10 cellular contexts compared by ENCODE assay signal in the genomic region with DNA sequence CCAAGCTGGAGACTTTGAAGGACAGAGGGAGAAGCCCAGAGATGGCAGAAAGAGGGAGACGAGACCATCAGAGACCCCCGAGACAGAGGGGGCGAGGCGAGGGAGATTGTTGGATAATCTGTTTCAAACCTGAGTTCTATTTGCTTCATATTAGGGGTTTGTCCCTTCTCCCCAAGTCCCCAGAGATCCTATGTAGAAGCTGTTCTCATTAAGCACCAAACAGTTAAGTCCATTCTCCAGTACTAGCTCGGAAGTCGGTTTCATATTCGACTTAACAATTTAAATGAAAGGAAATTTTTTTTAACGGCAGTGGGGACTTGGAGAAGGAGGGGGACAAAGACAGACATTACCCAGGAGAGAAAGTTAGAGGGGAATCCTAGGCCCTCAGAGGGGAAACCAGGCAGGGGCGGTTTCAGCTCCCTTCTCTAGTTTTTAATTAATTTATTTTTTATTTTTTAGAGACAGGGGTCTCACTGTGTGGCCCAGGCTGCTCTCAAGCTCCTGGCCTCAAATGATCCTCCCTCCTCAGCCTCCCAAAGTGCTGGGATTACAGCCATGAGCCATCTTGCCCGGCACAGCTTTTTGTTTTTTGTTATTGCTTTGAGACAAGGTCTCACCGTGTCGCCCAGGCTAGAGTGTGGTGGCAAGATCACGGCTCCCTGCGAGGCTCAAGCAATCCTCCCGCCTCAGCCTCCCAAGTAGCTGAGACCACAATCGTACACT. TPM values are rescaled to one million over a fixed set of nuclear protein-coding genes. Genes with fewer than 3 reads are reported as not detected.
DNase-seq lines count a peak whose midpoint lies in the region; ATAC-seq, FAIRE-seq and TF ChIP-seq lines count a peak whose summit lies in the region.
"Had no signal": no experiment of that assay in that cellular context is flagged by ENCODE, and none has a peak within 500 bp of the region (broad histone marks: within the 10 kb centered on the region; RNA-seq: fewer than 3 reads in every experiment).

No MANE protein-coding gene starts in this region.

- no peaks in the 10 kb centered on the region for H3K9me3 ChIP-seq in right atrium auricular region
- no peaks in the 10 kb centered on the region for H3K9me3 ChIP-seq in heart right ventricle
- no peaks in the 10 kb centered on the region for H3K9me3 ChIP-seq in GM12878 (replicated peaks; ENCODE audit: control insufficient read depth, insufficient read depth, low read length)
- H3K9me3 ChIP-seq in naive thymus-derived CD4-positive, alpha-beta T cell (ENCODE audit: control insufficient read depth in 2 of 3, low read length in 3 of 3), result no peaks in the 10 kb centered on the region
- no peaks in the 10 kb centered on the region for H3K9me3 ChIP-seq in vagina

- ATAC-seq in heart right ventricle (no peak), GM12878 (no peak), GM18520 (IDR thresholded peaks at IDR 0.05; ENCODE audit: unreplicated experiment) (no peak)
- no peak for ATAC-seq in naive thymus-derived CD4-positive, alpha-beta T cell

- peak overlapping the region in 8 of 9 donors; percentile 34 to 90 (median 72) for H3K27ac Mint-ChIP-seq in naive thymus-derived CD4-positive, alpha-beta T cell

- CTCF ChIA-PET in GM12878 (lab: Yijun Ruan, JAX), result interaction anchor here (1.2 to 1.4 kb wide), 3 partner anchors 84 to 395 kb away, joined by 3 to 4 read pairs (median 3); no protein-coding TSS in a partner anchor
- CTCF ChIA-PET in naive thymus-derived CD4-positive, alpha-beta T cell (lab: Charles Lee), result interaction anchor here (0.7 to 1.3 kb wide), 4 partner anchors 9 to 104 kb away, joined by 3 to 5 read pairs (median 4); no protein-coding TSS in a partner anchor

- H3K9me3 Mint-ChIP-seq in naive thymus-derived CD4-positive, alpha-beta T cell, result peaks cover 0 to 2% (median 0%) of the 10 kb centered on the region in 11 donors

- DNase-seq in right atrium auricular region (ENCODE audit: low spot score), result no peak
- no peak for DNase-seq in heart right ventricle
- no peak for DNase-seq in GM12878 (ENCODE audit: low read depth, low spot score)
- no peak for DNase-seq in naive thymus-derived CD4-positive, alpha-beta T cell
- DNase-seq in vagina (ENCODE audit: extremely low spot score in 2 of 2), result no peak
- DNase-seq in germinal center (ENCODE audit: low spot score), result no peak
- no peak for DNase-seq in RPMI8226
- DNase-seq: SW 1271 had no signal

- no peaks in the 10 kb centered on the region for H3K27me3 ChIP-seq in right atrium auricular region
- H3K27me3 ChIP-seq in heart right ventricle, result peaks cover 0 to 20% (median 0%) of the 10 kb centered on the region in 7 donors
- H3K27me3 ChIP-seq in GM12878 (replicated peaks in 1 of 2; ENCODE audit: control insufficient read depth in 2 of 2, insufficient read depth in 2 of 2, low read length in 1 of 2), result no peaks in the 10 kb centered on the region; a peak in 1 of 4 replicates
- no peaks in the 10 kb centered on the region for H3K27me3 ChIP-seq in naive thymus-derived CD4-positive, alpha-beta T cell (ENCODE audit: control insufficient read depth in 2 of 2, insufficient read depth in 2 of 2, low read length in 2 of 2)
- no peaks in the 10 kb centered on the region for H3K27me3 ChIP-seq in vagina

- H3K36me3 Mint-ChIP-seq in naive thymus-derived CD4-positive, alpha-beta T cell, result no peaks in the 10 kb centered on the region

- TF ChIP-seq CTCF in right atrium auricular region (IDR thresholded peaks at IDR 0.05) (no peak), heart right ventricle (IDR thresholded peaks at IDR 0.05) (no peak), GM12878 (IDR thresholded peaks at IDR 0.05 in 2 of 3, conservative IDR thresholded peaks at IDR 0.05 in 1 of 3; ENCODE audit: control insufficient read depth in 2 of 3, extremely low read depth in 1 of 3, insufficient read depth in 1 of 3, low read depth in 3 of 3, low read length in 3 of 3) (no peak), vagina (IDR thresholded peaks at IDR 0.05) (no peak)

- H3K36me3 ChIP-seq in right atrium auricular region, result no peaks in the 10 kb centered on the region
- H3K36me3 ChIP-seq in heart right ventricle, result no peaks in the 10 kb centered on the region
- H3K36me3 ChIP-seq in GM12878 (ENCODE audit: control insufficient read depth in 2 of 2, insufficient read depth in 2 of 2, low read length in 1 of 2), result no peaks in the 10 kb centered on the region
- no peaks in the 10 kb centered on the region for H3K36me3 ChIP-seq in naive thymus-derived CD4-positive, alpha-beta T cell (ENCODE audit: control insufficient read depth in 2 of 3, insufficient read depth in 3 of 3, low read length in 3 of 3)
- no peaks in the 10 kb centered on the region for H3K36me3 ChIP-seq in vagina

- intact Hi-C loops in heart right ventricle (cut with DNase I), result no loop called here
- intact Hi-C loops in GM12878 (cut with micrococcal nuclease; ENCODE audit: unreplicated experiment), result no loop called here
- intact Hi-C loops in naive thymus-derived CD4-positive, alpha-beta T cell (cut with micrococcal nuclease), result no loop called here
- intact Hi-C loops in vagina (cut with DNase I), result loop anchor here (5.0 kb wide), 1 partner anchor 60 kb away; no protein-coding TSS in a partner anchor

- H3K4me1 ChIP-seq in right atrium auricular region (peaks cover 0 to 20% of the 10 kb centered on the region in 2 donors), heart right ventricle (peaks cover 0 to 17% (median 7%) of the 10 kb centered on the region in 9 donors), GM12878 (ENCODE audit: control insufficient read depth, insufficient read depth, low read length) (no peaks in the 10 kb centered on the region), vagina (peaks cover 28% of the 10 kb centered on the region)
- peaks cover 0 to 2% of the 10 kb centered on the region in 2 donors for H3K4me1 ChIP-seq in naive thymus-derived CD4-positive, alpha-beta T cell (ENCODE audit: control insufficient read depth in 2 of 2, insufficient read depth in 2 of 2, low read length in 2 of 2)

- no peak for TF ChIP-seq POLR2A in GM12878 (IDR thresholded peaks at IDR 0.05; ENCODE audit: low read depth, low read length)
- TF ChIP-seq POLR2A in vagina (IDR thresholded peaks at IDR 0.05), result no peak

- RAD21 ChIA-PET in GM12878 (lab: Charles Lee; ENCODE audit: unreplicated experiment), result interaction anchor here (1.0 to 1.2 kb wide), 3 partner anchors 10 to 394 kb away, joined by 3 to 4 read pairs (median 3); no protein-coding TSS in a partner anchor

- H3K27ac ChIP-seq in right atrium auricular region (peak overlapping the region; percentile 35 to 45), heart right ventricle (peak overlapping the region in 4 of 10 donors; percentile 10 to 39 (median 18)), GM12878 (ENCODE audit: control insufficient read depth, insufficient read depth) (no peak overlapping the region), vagina (peak overlapping the region; percentile 18)
- H3K27ac ChIP-seq in naive thymus-derived CD4-positive, alpha-beta T cell (ENCODE audit: low read depth, low read length), result peak overlapping the region; percentile 58
- H3K27ac ChIP-seq: epithelial cell of prostate had no signal

- peak overlapping the region; percentile 23; the same call in 1 of the 2 replicates for H2AFZ ChIP-seq in GM12878 (ENCODE audit: control insufficient read depth, low read depth, low read length)

- no peak for TF ChIP-seq RAD21 in GM12878 (IDR thresholded peaks at IDR 0.05; ENCODE audit: insufficient read depth, low read depth, low read length)

- no peak for TF ChIP-seq EP300 in GM12878 (IDR thresholded peaks at IDR 0.05; ENCODE audit: borderline replicate concordance in 1 of 2, control insufficient read depth in 1 of 2, low read depth in 2 of 2, low read length in 2 of 2)

- peak overlapping the region in 9 of 10 donors; percentile 34 to 84 (median 70) for H3K4me3 Mint-ChIP-seq in naive thymus-derived CD4-positive, alpha-beta T cell

- BruUV-seq in GM12878 (replicated peaks; lab: Mats Ljungman, UMichigan), result no TSS peak

- 46 to 48% methylated on average over 16 of the region's 16 CpGs for WGBS in heart right ventricle, 2 donors
- 38% methylated on average over 16 of the region's 16 CpGs for WGBS in GM12878 (ENCODE audit: insufficient coverage, insufficient replicate concordance, low lambda C conversion rate, missing lambda C conversion rate)

- H3K27me3 Mint-ChIP-seq in naive thymus-derived CD4-positive, alpha-beta T cell, result peaks cover 0 to 16% (median 0%) of the 10 kb centered on the region in 5 donors

- in situ Hi-C loops in GM12878 (cut with MboI), result no loop called here

- POLR2A ChIA-PET in GM12878 (lab: Charles Lee), result no interaction called here
- POLR2A ChIA-PET in naive thymus-derived CD4-positive, alpha-beta T cell (lab: Charles Lee), result interaction anchor here (0.7 to 9.9 kb wide), 3 partner anchors 14 to 61 kb away, joined by 3 to 359 read pairs (median 4); a partner anchor contains a TSS

- H3K9ac ChIP-seq in GM12878 (ENCODE audit: control insufficient read depth, insufficient read depth, low read length), result no peak overlapping the region

- no peaks in the 10 kb centered on the region for H4K20me1 ChIP-seq in GM12878 (ENCODE audit: control insufficient read depth, insufficient read depth)

- SMC1A ChIA-PET in GM12878 (lab: Charles Lee; ENCODE audit: uncharacterized antibody, unreplicated experiment), result interaction anchor here (0.8 kb wide), 1 partner anchor 16 kb away, joined by 4 read pairs; no protein-coding TSS in a partner anchor

- FAIRE-seq in GM12878 (lab: Jason Lieb, UNC), result no peak

- peaks cover 7 to 44% (median 27%) of the 10 kb centered on the region in 7 donors for H3K4me1 Mint-ChIP-seq in naive thymus-derived CD4-positive, alpha-beta T cell

- 0 out of 2 replicates have a peak overlapping the region, but pooled peaks have one; percentile 17 for H3K4me2 ChIP-seq in GM12878 (ENCODE audit: control insufficient read depth, insufficient read depth)

- H3K79me2 ChIP-seq in GM12878 (ENCODE audit: control insufficient read depth, insufficient read depth, low read length), result no peaks in the 10 kb centered on the region

- H3K4me3 ChIP-seq in right atrium auricular region (peak overlapping the region in 1 of 2 donors; percentile 26), heart right ventricle (peak overlapping the region in 3 of 10 donors; percentile 2 to 26 (median 23)), GM12878 (no peak overlapping the region), vagina (peak overlapping the region; percentile 18 to 26)
- H3K4me3 ChIP-seq in naive thymus-derived CD4-positive, alpha-beta T cell (ENCODE audit: low read length), result no peak overlapping the region

RNA-seq across cellular contexts. Expression of a gene that starts 13.6 kb away (rescaled TPM):
- 100 to 1,000 TPM in 1 of 2 donors, 10 to 100 TPM in 1; 41.2 to 101 TPM for total RNA-seq in right atrium auricular region
- total RNA-seq in heart right ventricle, result 10 to 100 TPM; 28.2 to 64.5 (median 39.9) TPM
- 10 to 100 TPM; 35.9 to 54.6 TPM for polyA plus RNA-seq in heart right ventricle
- total RNA-seq in GM12878 (2013; cell fraction: nucleolus; rRNA removed), result 0.83 and 1.6 TPM in 2 replicates
- total RNA-seq in GM12878 (2014; rRNA removed), result not detected in 2 replicates
- total RNA-seq in GM12878 (2014; rRNA removed; fragmentation: Illumina TruSeq; extraction: Trizol), result not detected in 2 replicates
- total RNA-seq in GM12878 (2021), result 0.21 and 1.1 TPM in 2 replicates
- polyA plus RNA-seq in GM12878 (2011; ENCODE audit: low read depth), result 0.52 TPM
- polyA plus RNA-seq in GM12878 (2011; rRNA removed), result not detected in 2 replicates
- polyA plus RNA-seq in GM12878 (2011; cell fraction: cytosol; rRNA removed), result 0.13 and 0.19 TPM in 2 replicates
- polyA plus RNA-seq in GM12878 (2011; cell fraction: nucleus; rRNA removed), result 0.39 and 1.2 TPM in 2 replicates
- polyA plus RNA-seq in GM12878 (2012), result 0.27 and 0.43 TPM in 2 replicates
- polyA plus RNA-seq in GM12878 (2014; fragmentation: Illumina TruSeq; extraction: Trizol), result 0.21 TPM in 1 of 2 replicates, not detected in the other
- polyA plus RNA-seq in GM12878 (2014; fragmentation: Nextera tagmentation; extraction: Ambion mirVana), result under 1 TPM in 1 of 2 experiments, not detected in 1; 0.09 TPM
- 0.05 and 0.48 TPM in 2 replicates for polyA plus RNA-seq in GM12878 (2014; rRNA removed)
- under 1 TPM in 1 of 2 experiments, not detected in 1; 0.11 TPM for polyA plus RNA-seq in GM12878 (2016; fragmentation: Nextera tagmentation; extraction: Ambion mirVana)
- polyA minus RNA-seq in GM12878 (2011; rRNA and poly(A)+ RNA removed), result 0.29 TPM in 1 of 2 replicates, not detected in the other
- not detected in 2 replicates for polyA minus RNA-seq in GM12878 (2011; cell fraction: cytosol; rRNA and poly(A)+ RNA removed)
- 0.19 and 0.24 TPM in 2 replicates for polyA minus RNA-seq in GM12878 (2011; cell fraction: nucleus; rRNA and poly(A)+ RNA removed)
- 10 to 100 TPM in 4 of 5 experiments, 1 to 10 TPM in 1; 1.1 to 33.6 (median 19.9) TPM for total RNA-seq in naive thymus-derived CD4-positive, alpha-beta T cell
- polyA plus RNA-seq in naive thymus-derived CD4-positive, alpha-beta T cell, result 10 to 100 TPM; 10.8 to 13.1 TPM
- total RNA-seq in vagina, result 28.2 TPM

RNA-seq across cellular contexts. Expression of a gene that starts 19.6 kb away (rescaled TPM):
- total RNA-seq in right atrium auricular region, result 1,000 to 10,000 TPM in 1 of 2 donors, 100 to 1,000 TPM in 1; 869 to 1,050 TPM
- 100 to 1,000 TPM; 653 to 857 (median 758) TPM for total RNA-seq in heart right ventricle
- polyA plus RNA-seq in heart right ventricle, result 1,000 to 10,000 TPM in 1 of 2 donors, 100 to 1,000 TPM in 1; 679 to 1,254 TPM
- total RNA-seq in GM12878 (2013; cell fraction: nucleolus; rRNA removed), result 52.7 and 76.7 TPM in 2 replicates
- 282 and 299 TPM in 2 replicates for total RNA-seq in GM12878 (2014; rRNA removed)
- 144 and 153 TPM in 2 replicates for total RNA-seq in GM12878 (2014; rRNA removed; fragmentation: Illumina TruSeq; extraction: Trizol)
- total RNA-seq in GM12878 (2021), result 354 and 373 TPM in 2 replicates
- 246 TPM for polyA plus RNA-seq in GM12878 (2011; ENCODE audit: low read depth)
- 272 and 329 TPM in 2 replicates for polyA plus RNA-seq in GM12878 (2011; rRNA removed)
- polyA plus RNA-seq in GM12878 (2011; cell fraction: cytosol; rRNA removed), result 397 and 591 TPM in 2 replicates
- 669 and 746 TPM in 2 replicates for polyA plus RNA-seq in GM12878 (2011; cell fraction: nucleus; rRNA removed)
- polyA plus RNA-seq in GM12878 (2012), result 274 and 326 TPM in 2 replicates
- polyA plus RNA-seq in GM12878 (2014; fragmentation: Illumina TruSeq; extraction: Trizol), result 52.9 and 154 TPM in 2 replicates
- polyA plus RNA-seq in GM12878 (2014; fragmentation: Nextera tagmentation; extraction: Ambion mirVana), result 10 to 100 TPM in 1 of 2 experiments, 1 to 10 TPM in 1; 2.5 to 13.0 TPM
- 359 and 398 TPM in 2 replicates for polyA plus RNA-seq in GM12878 (2014; rRNA removed)
- polyA plus RNA-seq in GM12878 (2016; fragmentation: Nextera tagmentation; extraction: Ambion mirVana), result 100 to 1,000 TPM in 1 of 2 experiments, 10 to 100 TPM in 1; 64.4 to 130 TPM
- polyA minus RNA-seq in GM12878 (2011; rRNA and poly(A)+ RNA removed), result 386 and 390 TPM in 2 replicates
- 245 and 292 TPM in 2 replicates for polyA minus RNA-seq in GM12878 (2011; cell fraction: cytosol; rRNA and poly(A)+ RNA removed)
- 57.5 and 83.1 TPM in 2 replicates for polyA minus RNA-seq in GM12878 (2011; cell fraction: nucleus; rRNA and poly(A)+ RNA removed)
- 1,000 to 10,000 TPM in 2 of 5 experiments, 100 to 1,000 TPM in 3; 658 to 1,102 (median 755) TPM for total RNA-seq in naive thymus-derived CD4-positive, alpha-beta T cell
- polyA plus RNA-seq in naive thymus-derived CD4-positive, alpha-beta T cell, result 100 to 1,000 TPM; 643 to 982 TPM
- 451 TPM for total RNA-seq in vagina

RNA-seq across cellular contexts. Expression of a gene that starts 51.5 kb away (rescaled TPM):
- total RNA-seq in right atrium auricular region (10 to 100 TPM; 58.4 to 77.9 TPM), heart right ventricle (10 to 100 TPM; 57.4 to 83.2 (median 68.8) TPM), GM12878 (2014; rRNA removed) (5.0 and 6.8 TPM in 2 replicates), GM12878 (2014; rRNA removed; fragmentation: Illumina TruSeq; extraction: Trizol) (3.0 and 4.7 TPM in 2 replicates), GM12878 (2021) (9.7 and 10.6 TPM in 2 replicates), vagina (33.6 TPM)
- polyA plus RNA-seq in heart right ventricle (10 to 100 TPM; 28.2 to 40.7 TPM), GM12878 (2011; rRNA removed) (1.1 and 1.6 TPM in 2 replicates), GM12878 (2014; fragmentation: Illumina TruSeq; extraction: Trizol) (7.5 and 7.9 TPM in 2 replicates), GM12878 (2014; fragmentation: Nextera tagmentation; extraction: Ambion mirVana) (under 1 TPM; 0.07 to 0.21 TPM), GM12878 (2014; rRNA removed) (5.5 and 6.4 TPM in 2 replicates), GM12878 (2016; fragmentation: Nextera tagmentation; extraction: Ambion mirVana) (1 to 10 TPM; 1.9 to 2.2 TPM)
- 5.3 and 6.9 TPM in 2 replicates for total RNA-seq in GM12878 (2013; cell fraction: nucleolus; rRNA removed)
- 3.1 TPM for polyA plus RNA-seq in GM12878 (2011; ENCODE audit: low read depth)
- 3.6 and 4.8 TPM in 2 replicates for polyA plus RNA-seq in GM12878 (2011; cell fraction: cytosol; rRNA removed)
- polyA plus RNA-seq in GM12878 (2011; cell fraction: nucleus; rRNA removed), result 6.0 and 6.4 TPM in 2 replicates
- polyA plus RNA-seq in GM12878 (2012), result 5.0 and 5.7 TPM in 2 replicates
- 5.2 and 7.8 TPM in 2 replicates for polyA minus RNA-seq in GM12878 (2011; rRNA and poly(A)+ RNA removed)
- 1.6 and 2.8 TPM in 2 replicates for polyA minus RNA-seq in GM12878 (2011; cell fraction: cytosol; rRNA and poly(A)+ RNA removed)
- polyA minus RNA-seq in GM12878 (2011; cell fraction: nucleus; rRNA and poly(A)+ RNA removed), result 0.60 and 2.1 TPM in 2 replicates
- 10 to 100 TPM in 1 of 5 experiments, 1 to 10 TPM in 4; 1.2 to 11.2 (median 7.2) TPM for total RNA-seq in naive thymus-derived CD4-positive, alpha-beta T cell
- polyA plus RNA-seq in naive thymus-derived CD4-positive, alpha-beta T cell, result 1 to 10 TPM in 1 of 2 donors, under 1 TPM in 1; 0.92 to 1.3 TPM

Comparison
In these comparisons a context has a peak if more than half of its experiments do, and no peak if none do; other contexts are left out.
1. H3K4me3 ChIP-seq: peak in vagina (2 of 2); none in GM12878 (single experiment) and naive thymus-derived CD4-positive, alpha-beta T cell (single experiment).